Comparison of ENCODE assay signal across 12 cellular contexts in genomic region chr3:195551381-195551978, GRCh38. TPM values are rescaled to one million over a fixed set of nuclear protein-coding genes. Genes with fewer than 3 reads are reported as not detected.
DNase-seq lines count a peak whose midpoint lies in the region; ATAC-seq and TF ChIP-seq lines count a peak whose summit lies in the region.
"Had no signal": no experiment of that assay in that cellular context is flagged by ENCODE, and none has a peak within 500 bp of the region (broad histone marks: within the 10 kb centered on the region; RNA-seq: fewer than 3 reads in every experiment).

No MANE protein-coding gene starts in this region.

- no peak for TF ChIP-seq CTCF in activated CD8-positive, alpha-beta T cell treated with anti-CD3 and anti-CD28 coated beads for 36 hours (IDR thresholded peaks at IDR 0.05)
- no peak for TF ChIP-seq CTCF in MM.1S (IDR thresholded peaks at IDR 0.05; ENCODE audit: low read length)

- no peaks in the 10 kb centered on the region for H4K20me1 ChIP-seq in MM.1S (ENCODE audit: insufficient read depth, low read length)

- peak overlapping the region; percentile 83 for H3K27ac Mint-ChIP-seq in activated T-cell treated with anti-CD3 and anti-CD28 coated beads, Interleukin-2, amount 50 U/mL, for 24 hours
- H3K27ac Mint-ChIP-seq in activated CD8-positive, alpha-beta T cell treated with anti-CD3 and anti-CD28 coated beads for 36 hours: peak overlapping the region; percentile 93
- peak overlapping the region in 1 of 2 donors; percentile 67 for H3K27ac Mint-ChIP-seq in stimulated activated naive CD8-positive, alpha-beta T cell treated with anti-CD3 and anti-CD28 coated beads, Interleukin-15, amount 100 ng/mL, for 72 hours

- no peaks in the 10 kb centered on the region for H3K9me2 ChIP-seq in MM.1S (replicated peaks; ENCODE audit: insufficient read depth, low read length)

- H3F3A ChIP-seq in MM.1S (ENCODE audit: insufficient read depth, low read length): peaks cover 25% of the 10 kb centered on the region

- intact Hi-C loops in activated CD8-positive, alpha-beta T cell treated with anti-CD3 and anti-CD28 coated beads for 36 hours (cut with micrococcal nuclease): no loop called here
- intact Hi-C loops in left colon (cut with DNase I, micrococcal nuclease): no loop called here

- peaks cover 29% of the 10 kb centered on the region for H3K4me1 ChIP-seq in MM.1S (ENCODE audit: low read length)
- H3K4me1 ChIP-seq: uterus had no signal

- H3K4me3 ChIP-seq in MM.1S (ENCODE audit: low read length): no peak overlapping the region
- H3K4me3 ChIP-seq: uterus had no signal

- POLR2A ChIA-PET in activated CD8-positive, alpha-beta T cell treated with anti-CD3 and anti-CD28 coated beads for 36 hours (lab: Charles Lee): interaction anchor here (1.0 to 4.4 kb wide), 5 partner anchors 9 to 110 kb away, joined by 4 to 34 read pairs (median 5); partner anchors contain the start of gene PPP1R2

- H3K9me3 Mint-ChIP-seq in activated T-cell treated with anti-CD3 and anti-CD28 coated beads, Interleukin-2, amount 50 U/mL, for 24 hours: no peaks in the 10 kb centered on the region
- no peaks in the 10 kb centered on the region for H3K9me3 Mint-ChIP-seq in activated CD8-positive, alpha-beta T cell treated with anti-CD3 and anti-CD28 coated beads for 36 hours
- H3K9me3 Mint-ChIP-seq in stimulated activated naive CD8-positive, alpha-beta T cell treated with anti-CD3 and anti-CD28 coated beads, Interleukin-15, amount 100 ng/mL, for 72 hours: no peaks in the 10 kb centered on the region

- CTCF ChIA-PET in activated CD8-positive, alpha-beta T cell treated with anti-CD3 and anti-CD28 coated beads for 36 hours (lab: Charles Lee): interaction anchor here (0.8 to 4.2 kb wide), 7 partner anchors 13 to 299 kb away, joined by 3 to 19 read pairs (median 5); partner anchors contain the start of genes APOD and XXYLT1

- no peaks in the 10 kb centered on the region for H3K27me3 ChIP-seq in MM.1S (replicated peaks; ENCODE audit: insufficient read depth, low read length)
- H3K27me3 ChIP-seq: uterus had no signal

- H3K36me3 ChIP-seq in MM.1S (replicated peaks; ENCODE audit: insufficient read depth, low read length): no peaks in the 10 kb centered on the region
- H3K36me3 ChIP-seq: uterus had no signal

- H2AFZ ChIP-seq in MM.1S (ENCODE audit: low read length): no peak overlapping the region

- H3K27ac ChIP-seq in MM.1S (ENCODE audit: low read length): no peak overlapping the region
- H3K27ac ChIP-seq: uterus, VCaP had no signal

- peaks cover 85% of the 10 kb centered on the region for H3K4me1 Mint-ChIP-seq in activated T-cell treated with anti-CD3 and anti-CD28 coated beads, Interleukin-2, amount 50 U/mL, for 24 hours (ENCODE audit: low read depth)
- H3K4me1 Mint-ChIP-seq in activated CD8-positive, alpha-beta T cell treated with anti-CD3 and anti-CD28 coated beads for 36 hours (ENCODE audit: low read depth): peaks cover 73% of the 10 kb centered on the region
- peaks cover 97% of the 10 kb centered on the region for H3K4me1 Mint-ChIP-seq in stimulated activated naive CD8-positive, alpha-beta T cell treated with anti-CD3 and anti-CD28 coated beads, Interleukin-15, amount 100 ng/mL, for 72 hours

- no peaks in the 10 kb centered on the region for H3K9me3 ChIP-seq in MM.1S (replicated peaks; ENCODE audit: insufficient read depth, low read length)
- H3K9me3 ChIP-seq: uterus had no signal

- no peaks in the 10 kb centered on the region for H3K79me2 ChIP-seq in MM.1S (ENCODE audit: low read length)

- H3K4me2 ChIP-seq in MM.1S (ENCODE audit: low read depth, low read length): no peak overlapping the region

- H3K9ac ChIP-seq in MM.1S (ENCODE audit: low read length): no peak overlapping the region

- no peak for DNase-seq in activated T-cell treated with anti-CD3 and anti-CD28 coated beads, Interleukin-2, amount 50 U/mL, for 24 hours
- DNase-seq in activated T-cell treated with anti-CD3 and anti-CD28 coated beads for 4 hours (no peak), left colon (peak in 1 of 2 donors; percentile 25), EL (no peak), MM.1S (no peak)
- no peak for DNase-seq in activated CD8-positive, alpha-beta T cell treated with anti-CD3 and anti-CD28 coated beads for 36 hours
- DNase-seq in stimulated activated naive CD8-positive, alpha-beta T cell treated with anti-CD3 and anti-CD28 coated beads, Interleukin-15, amount 100 ng/mL, for 72 hours: no peak
- DNase-seq: NK-92 treated with Interleukin-12 subunit alpha and Interleukin-12 subunit beta, amount 100 ng/mL, for 24 hours; stimulated activated CD4-positive, alpha-beta T cell treated with anti-CD3 and anti-CD28 coated beads, Interleukin-4, amount 100 ng/mL, for 4 hours had no signal

- no peaks in the 10 kb centered on the region for H3K27me3 Mint-ChIP-seq in activated T-cell treated with anti-CD3 and anti-CD28 coated beads, Interleukin-2, amount 50 U/mL, for 24 hours
- H3K27me3 Mint-ChIP-seq in activated CD8-positive, alpha-beta T cell treated with anti-CD3 and anti-CD28 coated beads for 36 hours: no peaks in the 10 kb centered on the region
- no peaks in the 10 kb centered on the region for H3K27me3 Mint-ChIP-seq in stimulated activated naive CD8-positive, alpha-beta T cell treated with anti-CD3 and anti-CD28 coated beads, Interleukin-15, amount 100 ng/mL, for 72 hours

- ATAC-seq in activated CD8-positive, alpha-beta T cell treated with anti-CD3 and anti-CD28 coated beads for 36 hours: no peak
- ATAC-seq in left colon: peak; percentile 31
- ATAC-seq in stimulated activated naive CD8-positive, alpha-beta T cell treated with anti-CD3 and anti-CD28 coated beads, Interleukin-15, amount 100 ng/mL, for 72 hours: no peak
- ATAC-seq in HG03097 (IDR thresholded peaks at IDR 0.05; ENCODE audit: low FRiP score, unreplicated experiment): no peak

- no peak overlapping the region for H3K4me3 Mint-ChIP-seq in activated T-cell treated with anti-CD3 and anti-CD28 coated beads, Interleukin-2, amount 50 U/mL, for 24 hours
- H3K4me3 Mint-ChIP-seq in activated CD8-positive, alpha-beta T cell treated with anti-CD3 and anti-CD28 coated beads for 36 hours: no peak overlapping the region
- H3K4me3 Mint-ChIP-seq in stimulated activated naive CD8-positive, alpha-beta T cell treated with anti-CD3 and anti-CD28 coated beads, Interleukin-15, amount 100 ng/mL, for 72 hours: peak overlapping the region; percentile 14 to 73

- no peaks in the 10 kb centered on the region for H3K36me3 Mint-ChIP-seq in activated T-cell treated with anti-CD3 and anti-CD28 coated beads, Interleukin-2, amount 50 U/mL, for 24 hours (ENCODE audit: low read depth)
- no peaks in the 10 kb centered on the region for H3K36me3 Mint-ChIP-seq in activated CD8-positive, alpha-beta T cell treated with anti-CD3 and anti-CD28 coated beads for 36 hours (ENCODE audit: low read depth)

RNA-seq across cellular contexts. Expression of gene PPP1R2, which starts 8.4 kb away (rescaled TPM):
- total RNA-seq in activated CD8-positive, alpha-beta T cell treated with anti-CD3 and anti-CD28 coated beads for 36 hours: 10 to 100 TPM; 86.7 to 89.0 TPM
- 10 to 100 TPM; 41.1 to 50.5 TPM for total RNA-seq in left colon

RNA-seq across cellular contexts. Expression of gene APOD, which starts 32.3 kb away (rescaled TPM):
- total RNA-seq in activated CD8-positive, alpha-beta T cell treated with anti-CD3 and anti-CD28 coated beads for 36 hours: not detected
- 10 to 100 TPM; 20.5 to 27.4 TPM for total RNA-seq in left colon

Comparison
In these comparisons a context has a peak if more than half of its experiments do, and no peak if none do; other contexts are left out.
1. H3K4me3 Mint-ChIP-seq: peak in stimulated activated naive CD8-positive, alpha-beta T cell treated with anti-CD3 and anti-CD28 coated beads, Interleukin-15, amount 100 ng/mL, for 72 hours (2 of 2); none in activated T-cell treated with anti-CD3 and anti-CD28 coated beads, Interleukin-2, amount 50 U/mL, for 24 hours (single experiment) and activated CD8-positive, alpha-beta T cell treated with anti-CD3 and anti-CD28 coated beads for 36 hours (single experiment).
2. RNA of gene APOD, which starts 32.3 kb away (total RNA-seq): 20.5 to 27.4 TPM in left colon; not detected in activated CD8-positive, alpha-beta T cell treated with anti-CD3 and anti-CD28 coated beads for 36 hours; every median in the first group is over 10 times any median in the second.